ENCODE assay signal across 10 cellular contexts in the genomic region with DNA sequence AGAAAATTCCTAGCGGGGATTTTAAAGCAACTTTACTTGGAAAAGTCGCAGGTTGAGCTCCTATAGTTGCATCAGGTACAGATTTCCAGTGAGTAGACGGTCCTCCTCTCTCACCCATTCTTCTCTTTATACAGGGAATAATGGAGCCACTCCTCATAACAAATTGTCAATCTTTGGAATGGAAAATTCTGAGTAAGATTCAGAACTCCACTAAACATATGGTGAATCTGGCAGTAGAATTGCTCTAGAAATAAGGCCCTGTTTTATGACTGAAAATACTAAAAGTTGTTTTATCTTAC. TPM values are rescaled to one million over a fixed set of nuclear protein-coding genes. Genes with fewer than 3 reads are reported as not detected.
DNase-seq lines count a peak whose midpoint lies in the region; ATAC-seq and TF ChIP-seq lines count a peak whose summit lies in the region.
"Had no signal": no experiment of that assay in that cellular context is flagged by ENCODE, and none has a peak within 500 bp of the region (broad histone marks: within the 10 kb centered on the region; RNA-seq: fewer than 3 reads in every experiment).

No MANE protein-coding gene starts in this region.

- DNase-seq in RWPE1 (ENCODE audit: low spot score) (no peak), endodermal cell (no peak), progenitor cell of endocrine pancreas (ENCODE audit: low spot score, unreplicated experiment) (no peak), SIG-M5 (lab: John Stamatoyannopoulos, UW) (no peak), AG08395 (ENCODE audit: low spot score) (no peak)
- DNase-seq: gastrocnemius medialis had no signal

- H3K36me3 ChIP-seq in DOHH2 (ENCODE audit: control insufficient read depth, low read length) (no peaks in the 10 kb centered on the region), endodermal cell (ENCODE audit: control insufficient read depth, insufficient read depth, low read length) (no peaks in the 10 kb centered on the region)
- H3K36me3 ChIP-seq: gastrocnemius medialis had no signal

- H3K9me3 ChIP-seq in DOHH2 (ENCODE audit: control insufficient read depth, insufficient read depth, low read length), result no peaks in the 10 kb centered on the region
- H3K9me3 ChIP-seq in endodermal cell (ENCODE audit: control insufficient read depth, low read length), result no peaks in the 10 kb centered on the region
- H3K9me3 ChIP-seq: gastrocnemius medialis had no signal

- 8 to 14% methylated on average over 2 to 3 of the region's 3 CpGs for WGBS in endodermal cell (ENCODE audit: insufficient coverage in 1 of 2, insufficient read length in 1 of 2), 2 experiments

- peaks cover 18% of the 10 kb centered on the region for H3K4me1 Mint-ChIP-seq in endodermal cell
- peaks cover 13% of the 10 kb centered on the region for H3K4me1 Mint-ChIP-seq in progenitor cell of endocrine pancreas (ENCODE audit: low read depth)

- H3K27me3 Mint-ChIP-seq in endodermal cell (ENCODE audit: insufficient read depth) (peaks cover 22% of the 10 kb centered on the region), progenitor cell of endocrine pancreas (peaks cover 42% of the 10 kb centered on the region)

- H3K36me3 Mint-ChIP-seq in endodermal cell (ENCODE audit: low read depth), result no peaks in the 10 kb centered on the region
- no peaks in the 10 kb centered on the region for H3K36me3 Mint-ChIP-seq in progenitor cell of endocrine pancreas (ENCODE audit: insufficient read depth)

- peaks cover 5% of the 10 kb centered on the region; the same call in 1 of the 2 replicates for H3K79me2 ChIP-seq in DOHH2 (ENCODE audit: control insufficient read depth, low read length)

- H3F3A ChIP-seq in DOHH2 (ENCODE audit: control insufficient read depth, insufficient read depth), result peaks cover 15% of the 10 kb centered on the region

- H3K4me2 ChIP-seq in DOHH2 (ENCODE audit: low read length), result peak overlapping the region; percentile 77

- POLR2A ChIA-PET in RWPE1 (lab: Yijun Ruan, JAX; ENCODE audit: low non-redundant PET), result no interaction called here

- no peak overlapping the region for H3K9ac ChIP-seq in endodermal cell (ENCODE audit: extremely low read depth, low read length, poor library complexity, severe bottlenecking)

- ATAC-seq in HG02870 (IDR thresholded peaks at IDR 0.05; ENCODE audit: unreplicated experiment), result no peak
- ATAC-seq in HG03039 (IDR thresholded peaks at IDR 0.05; ENCODE audit: unreplicated experiment), result no peak
- ATAC-seq: gastrocnemius medialis had no signal

- CTCF ChIA-PET in RWPE1 (lab: Yijun Ruan, JAX), result interaction anchor here (0.6 to 0.8 kb wide), 7 partner anchors 11 to 1314 kb away, joined by 3 to 8 read pairs (median 4); no protein-coding TSS in a partner anchor

- no peak for TF ChIP-seq CTCF in DOHH2 (IDR thresholded peaks at IDR 0.05; ENCODE audit: low read depth, low read length, poor library complexity, severe bottlenecking)
- peak; percentile 20; the same call in 1 of the 2 replicates for TF ChIP-seq CTCF in RWPE1 (conservative IDR thresholded peaks at IDR 0.05; ENCODE audit: low read depth)
- no peak for TF ChIP-seq CTCF in endodermal cell (conservative IDR thresholded peaks at IDR 0.05)
- TF ChIP-seq CTCF in progenitor cell of endocrine pancreas (IDR thresholded peaks at IDR 0.05; ENCODE audit: unreplicated experiment), result no peak

- H3K4me1 ChIP-seq in DOHH2 (ENCODE audit: control insufficient read depth, low read length) (peaks cover 34% of the 10 kb centered on the region), endodermal cell (ENCODE audit: control insufficient read depth, insufficient read depth, low read length) (no peaks in the 10 kb centered on the region)

- no peaks in the 10 kb centered on the region for H3K9me2 ChIP-seq in DOHH2 (replicated peaks; ENCODE audit: control insufficient read depth, low read length)

- H4K20me1 ChIP-seq in DOHH2 (ENCODE audit: control insufficient read depth, insufficient read depth, low read depth, low read length), result no peaks in the 10 kb centered on the region

- H3K4me3 Mint-ChIP-seq in endodermal cell (peak overlapping the region; percentile 73), progenitor cell of endocrine pancreas (ENCODE audit: low read depth) (peak overlapping the region; percentile 75)

- no peak overlapping the region for H3K27ac ChIP-seq in DOHH2 (ENCODE audit: low read depth, low read length)
- H3K27ac ChIP-seq in RWPE1, result no peak overlapping the region
- no peak overlapping the region for H3K27ac ChIP-seq in endodermal cell (ENCODE audit: low read depth, low read length)
- H3K27ac ChIP-seq: coronary artery, gastrocnemius medialis had no signal

- H3K9me3 Mint-ChIP-seq in endodermal cell (no peaks in the 10 kb centered on the region), progenitor cell of endocrine pancreas (ENCODE audit: low read depth) (no peaks in the 10 kb centered on the region)

- no peaks in the 10 kb centered on the region for H3K27me3 ChIP-seq in DOHH2 (ENCODE audit: control insufficient read depth, low read length)
- peaks cover 23% of the 10 kb centered on the region for H3K27me3 ChIP-seq in endodermal cell (ENCODE audit: control insufficient read depth, insufficient read depth, low read length, poor library complexity, severe bottlenecking)

- peak overlapping the region; percentile 82 for H3K4me3 ChIP-seq in DOHH2 (ENCODE audit: low read length)
- H3K4me3 ChIP-seq in endodermal cell (ENCODE audit: low read length), result peak overlapping the region; percentile 64

- H3K27ac Mint-ChIP-seq in endodermal cell, result no peak overlapping the region
- no peak overlapping the region for H3K27ac Mint-ChIP-seq in progenitor cell of endocrine pancreas

RNA-seq across cellular contexts. Expression of gene NTNG1, which starts 1.5 kb away (rescaled TPM):
- 1 to 10 TPM; 2.5 to 2.6 TPM for total RNA-seq in endodermal cell
- 1.1 TPM for polyA plus RNA-seq in endodermal cell (2013, experiment 1 of 2)
- polyA plus RNA-seq in endodermal cell (2013, experiment 2 of 2), result 1.5 TPM
- 1.1 and 2.5 TPM in 2 replicates for total RNA-seq in progenitor cell of endocrine pancreas
- total RNA-seq: gastrocnemius medialis had no signal
